ENCODE assay signal across 9 cellular contexts in the genomic region with DNA sequence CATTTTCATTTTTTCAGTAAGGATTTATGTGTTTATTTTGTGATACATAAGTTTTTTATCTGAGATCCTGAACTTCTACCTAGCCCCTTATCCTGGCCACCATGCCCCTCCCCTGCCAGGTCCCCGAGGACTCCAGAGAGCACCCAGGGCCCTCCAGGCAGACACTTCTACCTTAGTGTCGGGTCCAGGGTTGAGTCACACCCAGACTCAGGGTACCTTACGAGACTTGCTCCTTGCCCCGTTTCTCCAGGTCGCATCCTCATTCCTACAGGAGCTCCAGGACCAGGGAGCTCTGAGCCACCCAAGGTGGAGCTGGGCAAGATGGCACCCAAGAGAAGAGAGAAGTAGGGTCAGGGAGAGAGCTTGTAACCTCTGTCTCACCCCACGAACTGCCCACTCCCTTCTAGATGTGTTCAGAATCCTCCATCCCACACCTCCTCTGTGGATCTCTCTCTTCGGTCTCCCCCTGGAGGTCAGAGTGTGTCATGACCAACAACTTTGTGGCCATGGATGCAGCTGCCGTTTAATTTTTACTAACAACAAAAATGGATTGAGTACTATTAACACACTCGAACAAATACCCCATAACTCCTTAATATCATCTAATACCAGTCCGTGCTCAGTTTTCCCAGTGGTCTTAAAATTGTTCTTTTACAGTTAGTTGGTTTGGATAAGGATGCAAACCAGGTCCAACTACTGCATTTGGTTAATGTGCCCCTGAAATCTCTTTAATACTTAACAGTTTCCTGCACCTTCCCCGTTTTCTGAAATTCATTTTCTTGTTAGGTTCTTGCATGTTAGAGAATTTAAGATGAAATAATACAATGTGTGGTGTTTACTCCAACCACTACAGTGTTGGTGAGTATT.
DNase-seq lines count a peak whose midpoint lies in the region; TF ChIP-seq lines count a peak whose summit lies in the region.
"Had no signal": no experiment of that assay in that cellular context is flagged by ENCODE, and none has a peak within 500 bp of the region (broad histone marks: within the 10 kb centered on the region; RNA-seq: fewer than 3 reads in every experiment).

No MANE protein-coding gene starts in this region.

- H3K4me1 Mint-ChIP-seq in glutamatergic neuron (ENCODE audit: low read depth, unreplicated experiment) = peaks cover 46% of the 10 kb centered on the region

- H3K4me3 ChIP-seq in H7 (ENCODE audit: insufficient read depth, low read depth, low read length) = no peak overlapping the region

- peak; percentile 77 to 81 for DNase-seq in NCI-H524 (lab: John Stamatoyannopoulos, UW)
- DNase-seq in NCI-H524 treated with DMSO at 0.1 percent for 48 hours (lab: John Stamatoyannopoulos, UW) = no peak
- DNase-seq in H7 = peak; percentile 82
- DNase-seq in NCI-H1105 treated with DMSO at 0.1 percent for 48 hours (lab: John Stamatoyannopoulos, UW) = peak; percentile 27
- peak; percentile 18 for DNase-seq in activated T-cell treated with anti-CD3 and anti-CD28 coated beads, Interleukin-2, amount 50 U/mL, for 1 hour
- peak; percentile 60 for DNase-seq in glutamatergic neuron
- peak; percentile 12 for DNase-seq in renal cortical epithelial cell (ENCODE audit: low read depth)
- no peak for DNase-seq in effector CD8-positive, alpha-beta T cell (lab: John Stamatoyannopoulos, UW)

- peaks cover 3% of the 10 kb centered on the region for H3K27me3 Mint-ChIP-seq in glutamatergic neuron (ENCODE audit: unreplicated experiment)

- no peaks in the 10 kb centered on the region for H3K36me3 ChIP-seq in H7 (replicated peaks; ENCODE audit: control insufficient read depth, insufficient read depth, low read length)

- no peaks in the 10 kb centered on the region for H3K27me3 ChIP-seq in H7 (ENCODE audit: control insufficient read depth, insufficient read depth, low read length)

- peaks cover 3% of the 10 kb centered on the region for H3K9me3 Mint-ChIP-seq in glutamatergic neuron (ENCODE audit: unreplicated experiment)
- H3K9me3 Mint-ChIP-seq: CD8-positive, alpha-beta memory T cell had no signal

- H3K4me3 Mint-ChIP-seq in glutamatergic neuron (ENCODE audit: unreplicated experiment) = no peak overlapping the region
- H3K4me3 Mint-ChIP-seq: CD8-positive, alpha-beta memory T cell had no signal

- H3K36me3 Mint-ChIP-seq in glutamatergic neuron (ENCODE audit: unreplicated experiment) = no peaks in the 10 kb centered on the region
- H3K36me3 Mint-ChIP-seq: CD8-positive, alpha-beta memory T cell had no signal

- no peak overlapping the region for H3K27ac Mint-ChIP-seq in glutamatergic neuron (ENCODE audit: unreplicated experiment)
- H3K27ac Mint-ChIP-seq: CD8-positive, alpha-beta memory T cell had no signal

- peak; percentile 86 for TF ChIP-seq CTCF in glutamatergic neuron (IDR thresholded peaks at IDR 0.05; ENCODE audit: partially characterized antibody, unreplicated experiment)

Comparison
In these comparisons a context has a peak if more than half of its experiments do, and no peak if none do; other contexts are left out.
1. DNase-seq: peak in NCI-H524 (2 of 2), H7 (single experiment), NCI-H1105 treated with DMSO at 0.1 percent for 48 hours (single experiment), activated T-cell treated with anti-CD3 and anti-CD28 coated beads, Interleukin-2, amount 50 U/mL, for 1 hour (single experiment), glutamatergic neuron (single experiment) and renal cortical epithelial cell (single experiment); none in NCI-H524 treated with DMSO at 0.1 percent for 48 hours (single experiment) and effector CD8-positive, alpha-beta T cell (single experiment).